1 cellular context compared by ENCODE assay signal in genomic region chr19:42286349-42287016, GRCh38.
TF ChIP-seq lines count a peak whose summit lies in the region.

No MANE protein-coding gene starts in this region.

TF ChIP-seq in K562, 482 proteins besides CTCF, POLR2A, EP300 and RAD21:
- TF ChIP-seq SOX6 (IDR thresholded peaks at IDR 0.05) (no peak), MAFG (tag; conservative IDR thresholded peaks at IDR 0.05) (peak; percentile 78), ERF (CRISPR knock-in tag; IDR thresholded peaks at IDR 0.05) (no peak), MAFK (IDR thresholded peaks at IDR 0.05; ENCODE audit: low read length) (peak; percentile 55; the same call in 1 of the 2 replicates), MAFF (IDR thresholded peaks at IDR 0.05; ENCODE audit: low read length) (0 out of 2 replicates have a peak, but pooled peaks have one; percentile 38), TCF3 (CRISPR knock-in tag; IDR thresholded peaks at IDR 0.05) (no peak), RBM39 (optimal IDR thresholded peaks at IDR 0.05; ENCODE audit: low read depth, low read length) (no peak), ZSCAN32 (CRISPR knock-in tag; IDR thresholded peaks at IDR 0.05) (no peak), NFATC3 (IDR thresholded peaks at IDR 0.05) (no peak), POLR2G (IDR thresholded peaks at IDR 0.05; ENCODE audit: low read depth, low read length) (0 out of 2 replicates have a peak, but pooled peaks have one; percentile 13), RBM22 (IDR thresholded peaks at IDR 0.05; ENCODE audit: low read depth, low read length, poor library complexity, severe bottlenecking) (peak; percentile 25), ILK (tag; IDR thresholded peaks at IDR 0.05; ENCODE audit: borderline replicate concordance, low read depth) (no peak), DEAF1 (CRISPR knock-in tag; IDR thresholded peaks at IDR 0.05) (no peak), C11orf30 (IDR thresholded peaks at IDR 0.05; ENCODE audit: low read depth) (peak; percentile 86; the same call in 1 of the 2 replicates), ETV6 (IDR thresholded peaks at IDR 0.05; ENCODE audit: borderline replicate concordance in 1 of 2, low read depth in 2 of 2, low read length in 1 of 2) (no peak), ETV6 (CRISPR knock-in tag; IDR thresholded peaks at IDR 0.05; ENCODE audit: borderline replicate concordance) (no peak), NFIC (IDR thresholded peaks at IDR 0.05) (peak; percentile 92)
- TF ChIP-seq, protein P1, sequence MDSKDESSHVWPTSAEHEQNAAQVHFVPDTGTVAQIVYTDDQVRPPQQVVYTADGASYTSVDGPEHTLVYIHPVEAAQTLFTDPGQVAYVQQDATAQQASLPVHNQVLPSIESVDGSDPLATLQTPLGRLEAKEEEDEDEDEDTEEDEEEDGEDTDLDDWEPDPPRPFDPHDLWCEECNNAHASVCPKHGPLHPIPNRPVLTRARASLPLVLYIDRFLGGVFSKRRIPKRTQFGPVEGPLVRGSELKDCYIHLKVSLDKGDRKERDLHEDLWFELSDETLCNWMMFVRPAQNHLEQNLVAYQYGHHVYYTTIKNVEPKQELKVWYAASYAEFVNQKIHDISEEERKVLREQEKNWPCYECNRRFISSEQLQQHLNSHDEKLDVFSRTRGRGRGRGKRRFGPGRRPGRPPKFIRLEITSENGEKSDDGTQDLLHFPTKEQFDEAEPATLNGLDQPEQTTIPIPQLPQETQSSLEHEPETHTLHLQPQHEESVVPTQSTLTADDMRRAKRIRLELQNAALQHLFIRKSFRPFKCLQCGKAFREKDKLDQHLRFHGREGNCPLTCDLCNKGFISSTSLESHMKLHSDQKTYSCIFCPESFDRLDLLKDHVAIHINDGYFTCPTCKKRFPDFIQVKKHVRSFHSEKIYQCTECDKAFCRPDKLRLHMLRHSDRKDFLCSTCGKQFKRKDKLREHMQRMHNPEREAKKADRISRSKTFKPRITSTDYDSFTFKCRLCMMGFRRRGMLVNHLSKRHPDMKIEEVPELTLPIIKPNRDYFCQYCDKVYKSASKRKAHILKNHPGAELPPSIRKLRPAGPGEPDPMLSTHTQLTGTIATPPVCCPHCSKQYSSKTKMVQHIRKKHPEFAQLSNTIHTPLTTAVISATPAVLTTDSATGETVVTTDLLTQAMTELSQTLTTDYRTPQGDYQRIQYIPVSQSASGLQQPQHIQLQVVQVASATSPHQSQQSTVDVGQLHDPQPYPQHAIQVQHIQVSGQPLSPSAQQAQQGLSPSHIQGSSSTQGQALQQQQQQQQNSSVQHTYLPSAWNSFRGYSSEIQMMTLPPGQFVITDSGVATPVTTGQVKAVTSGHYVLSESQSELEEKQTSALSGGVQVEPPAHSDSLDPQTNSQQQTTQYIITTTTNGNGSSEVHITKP (IDR thresholded peaks at IDR 0.05; ENCODE audit: partially characterized antibody): peak; percentile 94
